ENCODE assay signal across 9 cellular contexts in the genomic region with DNA sequence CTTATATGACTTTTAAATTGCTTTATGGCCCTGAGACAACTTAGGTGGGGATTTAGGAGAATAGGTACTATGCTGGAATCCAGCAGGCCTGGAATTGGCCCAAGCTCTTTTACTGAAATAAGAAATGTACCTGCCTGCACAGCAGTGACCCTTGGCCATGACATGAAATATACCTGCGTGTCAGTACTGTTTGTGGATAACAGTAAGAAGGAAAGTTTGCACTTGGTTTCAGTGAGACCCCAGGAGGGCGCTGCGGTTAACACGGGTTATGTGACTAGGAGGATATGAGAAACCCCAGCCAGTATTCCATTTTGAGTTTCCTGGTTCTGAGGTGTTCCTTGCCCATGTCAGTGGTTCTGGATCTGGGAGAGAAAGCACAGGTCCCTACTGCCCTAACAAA. TPM values are rescaled to one million over a fixed set of nuclear protein-coding genes. Genes with fewer than 3 reads are reported as not detected.
DNase-seq lines count a peak whose midpoint lies in the region; ATAC-seq, FAIRE-seq and TF ChIP-seq lines count a peak whose summit lies in the region.
"Had no signal": no experiment of that assay in that cellular context is flagged by ENCODE, and none has a peak within 500 bp of the region (broad histone marks: within the 10 kb centered on the region; RNA-seq: fewer than 3 reads in every experiment).

No MANE protein-coding gene starts in this region.

- H3K36me3 ChIP-seq in KOPT-K1 (ENCODE audit: insufficient read depth, low read length) (no peaks in the 10 kb centered on the region), small intestine (ENCODE audit: control insufficient read depth in 2 of 2, insufficient read depth in 2 of 2, low read length in 2 of 2) (no peaks in the 10 kb centered on the region)

- H3K9me3 ChIP-seq in CD4-positive, alpha-beta T cell (ENCODE audit: control insufficient read depth, low read length) = no peaks in the 10 kb centered on the region
- H3K9me3 ChIP-seq in KOPT-K1 (ENCODE audit: insufficient read depth, low read length, poor library complexity, severe bottlenecking) (no peaks in the 10 kb centered on the region), small intestine (ENCODE audit: control insufficient read depth, low read depth) (no peaks in the 10 kb centered on the region)

- POLR2A ChIA-PET in CD4-positive, alpha-beta T cell (lab: Charles Lee) = interaction anchor here (1.2 to 6.0 kb wide), 2 partner anchors 13 to 26 kb away, joined by 5 to 68 read pairs; no protein-coding TSS in a partner anchor

- no peaks in the 10 kb centered on the region for H3K27me3 Mint-ChIP-seq in CD4-positive, alpha-beta T cell
- H3K27me3 Mint-ChIP-seq in effector memory CD8-positive, alpha-beta T cell = no peaks in the 10 kb centered on the region

- 43 to 59% (median 45%) methylated on average over 4 of the region's 4 CpGs for WGBS in small intestine, 3 donors

- H3K27ac ChIP-seq in CD4-positive, alpha-beta T cell (ENCODE audit: low read depth, low read length) = no peak overlapping the region
- peak overlapping the region; percentile 52 for H3K27ac ChIP-seq in KOPT-K1 (ENCODE audit: low read depth, low read length, poor library complexity, severe bottlenecking)
- H3K27ac ChIP-seq in small intestine (ENCODE audit: low read depth in 1 of 2, low read length in 1 of 2) = peak overlapping the region in 1 of 2 donors; percentile 24

- H3K4me3 ChIP-seq in small intestine (ENCODE audit: low read depth in 1 of 2, low read length in 2 of 2) = no peak overlapping the region

- ATAC-seq in CD4-positive, alpha-beta T cell (ENCODE audit: poor library complexity) = no peak
- ATAC-seq in GM19452 (IDR thresholded peaks at IDR 0.05; ENCODE audit: unreplicated experiment) (peak; percentile 46), GM18870 (IDR thresholded peaks at IDR 0.05; ENCODE audit: unreplicated experiment) (no peak), HG03521 (IDR thresholded peaks at IDR 0.05; ENCODE audit: unreplicated experiment) (no peak)
- ATAC-seq in effector memory CD8-positive, alpha-beta T cell (replicated peaks) = peak; percentile 35

- no peaks in the 10 kb centered on the region for H3K9me3 Mint-ChIP-seq in CD4-positive, alpha-beta T cell
- H3K9me3 Mint-ChIP-seq in effector memory CD8-positive, alpha-beta T cell = no peaks in the 10 kb centered on the region

- DNase-seq in CD4-positive, alpha-beta T cell = no peak
- peak; percentile 3 to 18 (median 11) for DNase-seq in effector memory CD8-positive, alpha-beta T cell
- DNase-seq in posterior cingulate gyrus = no peak
- no peak for DNase-seq in small intestine
- DNase-seq: NCI-H2171 had no signal

- H3K27ac Mint-ChIP-seq in CD4-positive, alpha-beta T cell = peak overlapping the region; percentile 95
- peak overlapping the region in 1 of 2 donors; percentile 31 for H3K27ac Mint-ChIP-seq in effector memory CD8-positive, alpha-beta T cell

- peak overlapping the region; percentile 98 for H3K4me3 Mint-ChIP-seq in CD4-positive, alpha-beta T cell
- H3K4me3 Mint-ChIP-seq in effector memory CD8-positive, alpha-beta T cell = peak overlapping the region; percentile 74 to 75

- H3K36me3 Mint-ChIP-seq in CD4-positive, alpha-beta T cell (ENCODE audit: low read depth) = peaks cover 10% of the 10 kb centered on the region
- H3K36me3 Mint-ChIP-seq in effector memory CD8-positive, alpha-beta T cell (ENCODE audit: insufficient read depth) = peaks cover 3% of the 10 kb centered on the region

- intact Hi-C loops in CD4-positive, alpha-beta T cell (cut with DNase I, micrococcal nuclease) = loop anchor here (10.0 kb wide), 2 partner anchors 121 to 209 kb away; a partner anchor contains a TSS
- intact Hi-C loops in posterior cingulate gyrus (cut with DNase I) = no loop called here

- no peak for FAIRE-seq in small intestine (lab: Jason Lieb, UNC)

- no peak for TF ChIP-seq CTCF in CD4-positive, alpha-beta T cell (IDR thresholded peaks at IDR 0.05)

- CTCF ChIA-PET in CD4-positive, alpha-beta T cell (lab: Charles Lee) = no interaction called here

- no peaks in the 10 kb centered on the region for H3K27me3 ChIP-seq in CD4-positive, alpha-beta T cell (ENCODE audit: control insufficient read depth, insufficient read depth, low read length)
- no peaks in the 10 kb centered on the region for H3K27me3 ChIP-seq in small intestine (ENCODE audit: control insufficient read depth in 2 of 2, insufficient read depth in 2 of 2, low read length in 2 of 2)

- peaks cover 96% of the 10 kb centered on the region for H3K4me1 Mint-ChIP-seq in CD4-positive, alpha-beta T cell (ENCODE audit: low read depth)
- H3K4me1 Mint-ChIP-seq in effector memory CD8-positive, alpha-beta T cell (ENCODE audit: low read depth in 2 of 2) = peaks cover 47 to 66% of the 10 kb centered on the region in 2 donors

- peaks cover 0 to 10% of the 10 kb centered on the region in 2 donors for H3K4me1 ChIP-seq in small intestine (ENCODE audit: control insufficient read depth in 2 of 2, insufficient read depth in 1 of 2, low read depth in 1 of 2, low read length in 1 of 2)

RNA-seq across cellular contexts. Expression of a gene that starts 5.3 kb away (rescaled TPM):
- total RNA-seq in CD4-positive, alpha-beta T cell = 10 to 100 TPM; 20.6 to 26.9 TPM
- 10 to 100 TPM in 2 of 3 donors, 1 to 10 TPM in 1; 7.1 to 13.2 (median 10.5) TPM for polyA plus RNA-seq in small intestine

Comparison
In these comparisons a context has a peak if more than half of its experiments do, and no peak if none do; other contexts are left out.
1. ATAC-seq: peak in GM19452 (single experiment) and effector memory CD8-positive, alpha-beta T cell (single experiment); none in CD4-positive, alpha-beta T cell (single experiment), GM18870 (single experiment) and HG03521 (single experiment).
2. DNase-seq: peak in effector memory CD8-positive, alpha-beta T cell (3 of 3); none in CD4-positive, alpha-beta T cell (0 of 10), posterior cingulate gyrus (0 of 10) and small intestine (single experiment).